In the genomic region with DNA sequence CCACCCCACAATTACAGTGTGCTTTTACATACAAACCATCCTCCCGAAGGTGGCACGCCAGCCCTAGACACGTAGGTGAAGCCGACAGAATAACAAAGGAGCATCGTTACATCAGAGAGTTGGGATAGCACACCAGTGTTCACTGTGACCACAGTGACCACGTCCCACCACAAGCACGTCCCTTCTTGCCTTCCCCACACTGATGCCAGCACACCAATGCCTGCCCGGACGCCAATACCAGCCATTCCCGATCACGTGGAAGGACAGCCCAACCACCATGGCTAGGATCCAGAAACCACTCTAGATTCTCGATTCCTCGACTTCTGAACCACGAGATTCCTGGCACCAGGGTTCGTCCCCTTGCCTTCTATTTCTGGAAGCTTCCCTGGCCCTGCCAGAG, we compare ENCODE assay signal across 22 cellular contexts. TPM values are rescaled to one million over a fixed set of nuclear protein-coding genes. Genes with fewer than 3 reads are reported as not detected.
A peak's percentile ranks its signal among the peaks of the same experiment; 100 is the strongest.
DNase-seq lines count a peak whose midpoint lies in the region; ATAC-seq and TF ChIP-seq lines count a peak whose summit lies in the region.
"Had no signal": no experiment of that assay in that cellular context is flagged by ENCODE, and none has a peak within 500 bp of the region (broad histone marks: within the 10 kb centered on the region; RNA-seq: fewer than 3 reads in every experiment).

No MANE protein-coding gene starts in this region.

- peaks cover 80% of the 10 kb centered on the region for H3K36me3 Mint-ChIP-seq in stimulated activated naive CD8-positive, alpha-beta T cell treated with anti-CD3 and anti-CD28 coated beads, Interleukin-15, Interleukin-2, amounts not matched to agents 100 ng/mL and 50 ng/mL, for 24 hours (ENCODE audit: low read depth)
- peaks cover 60% of the 10 kb centered on the region for H3K36me3 Mint-ChIP-seq in activated T-helper 1 cell treated with anti-CD3 and anti-CD28 coated beads, Interleukin-12 subunit alpha, Interleukin-12 subunit beta, Interleukin-2, Interleukin-4 antibody, amounts not matched to agents 30 ng/mL and 10 ng/mL and 1 ng/mL, durations not matched to agents 14 hours and 24 hours and 36 hours (ENCODE audit: low read depth)

- no peaks in the 10 kb centered on the region for H3K9me3 Mint-ChIP-seq in stimulated activated naive CD8-positive, alpha-beta T cell treated with anti-CD3 and anti-CD28 coated beads, Interleukin-15, Interleukin-2, amounts not matched to agents 100 ng/mL and 50 ng/mL, for 24 hours
- no peaks in the 10 kb centered on the region for H3K9me3 Mint-ChIP-seq in activated T-helper 1 cell treated with anti-CD3 and anti-CD28 coated beads, Interleukin-12 subunit alpha, Interleukin-12 subunit beta, Interleukin-2, Interleukin-4 antibody, amounts not matched to agents 30 ng/mL and 10 ng/mL and 1 ng/mL, durations not matched to agents 14 hours and 24 hours and 36 hours

- intact Hi-C loops in activated T-helper 1 cell treated with anti-CD3 and anti-CD28 coated beads, Interleukin-12 subunit alpha, Interleukin-12 subunit beta, Interleukin-2, Interleukin-4 antibody, amounts not matched to agents 30 ng/mL and 10 ng/mL and 1 ng/mL, durations not matched to agents 14 hours and 24 hours and 36 hours (cut with micrococcal nuclease): no loop called here
- intact Hi-C loops in esophagus muscularis mucosa (cut with DNase I): no loop called here

- TF ChIP-seq CTCF in esophagus muscularis mucosa (IDR thresholded peaks at IDR 0.05): no peak

- peak overlapping the region; percentile 57 for H3K27ac Mint-ChIP-seq in stimulated activated naive CD8-positive, alpha-beta T cell treated with anti-CD3 and anti-CD28 coated beads, Interleukin-15, Interleukin-2, amounts not matched to agents 100 ng/mL and 50 ng/mL, for 24 hours
- peak overlapping the region; percentile 44 for H3K27ac Mint-ChIP-seq in activated T-helper 1 cell treated with anti-CD3 and anti-CD28 coated beads, Interleukin-12 subunit alpha, Interleukin-12 subunit beta, Interleukin-2, Interleukin-4 antibody, amounts not matched to agents 30 ng/mL and 10 ng/mL and 1 ng/mL, durations not matched to agents 14 hours and 24 hours and 36 hours

- H3K27me3 ChIP-seq in esophagus muscularis mucosa: no peaks in the 10 kb centered on the region
- H3K27me3 ChIP-seq: gastroesophageal sphincter, neutrophil, Peyer's patch, sigmoid colon, transverse colon had no signal

- H3K27ac ChIP-seq in esophagus muscularis mucosa (replicated peaks in 1 of 4): no peak overlapping the region
- H3K27ac ChIP-seq: gastroesophageal sphincter, GM23248, neutrophil, Peyer's patch, sigmoid colon, transverse colon had no signal

- H3K4me1 Mint-ChIP-seq in stimulated activated naive CD8-positive, alpha-beta T cell treated with anti-CD3 and anti-CD28 coated beads, Interleukin-15, Interleukin-2, amounts not matched to agents 100 ng/mL and 50 ng/mL, for 24 hours (ENCODE audit: low read depth): peaks cover 5% of the 10 kb centered on the region
- H3K4me1 Mint-ChIP-seq in activated T-helper 1 cell treated with anti-CD3 and anti-CD28 coated beads, Interleukin-12 subunit alpha, Interleukin-12 subunit beta, Interleukin-2, Interleukin-4 antibody, amounts not matched to agents 30 ng/mL and 10 ng/mL and 1 ng/mL, durations not matched to agents 14 hours and 24 hours and 36 hours (ENCODE audit: low read depth): no peaks in the 10 kb centered on the region

- H3K9me3 ChIP-seq in esophagus muscularis mucosa: no peaks in the 10 kb centered on the region
- H3K9me3 ChIP-seq: gastroesophageal sphincter, neutrophil, Peyer's patch, sigmoid colon, transverse colon had no signal

- H3K27me3 Mint-ChIP-seq in stimulated activated naive CD8-positive, alpha-beta T cell treated with anti-CD3 and anti-CD28 coated beads, Interleukin-15, Interleukin-2, amounts not matched to agents 100 ng/mL and 50 ng/mL, for 24 hours: no peaks in the 10 kb centered on the region
- no peaks in the 10 kb centered on the region for H3K27me3 Mint-ChIP-seq in activated T-helper 1 cell treated with anti-CD3 and anti-CD28 coated beads, Interleukin-12 subunit alpha, Interleukin-12 subunit beta, Interleukin-2, Interleukin-4 antibody, amounts not matched to agents 30 ng/mL and 10 ng/mL and 1 ng/mL, durations not matched to agents 14 hours and 24 hours and 36 hours (ENCODE audit: insufficient read depth)

- WGBS in esophagus muscularis mucosa: 85% methylated on average over 14 of the region's 15 CpGs

- no peak for ATAC-seq in stimulated activated naive CD8-positive, alpha-beta T cell treated with anti-CD3 and anti-CD28 coated beads, Interleukin-15, Interleukin-2, amounts not matched to agents 100 U/mL and 50 U/mL, for 24 hours
- ATAC-seq in GM18502 (IDR thresholded peaks at IDR 0.05; ENCODE audit: poor library complexity, unreplicated experiment) (no peak), HG02571 (IDR thresholded peaks at IDR 0.05; ENCODE audit: unreplicated experiment) (no peak)
- ATAC-seq: gastroesophageal sphincter had no signal

- DNase-seq in stimulated activated naive CD8-positive, alpha-beta T cell treated with anti-CD3 and anti-CD28 coated beads, Interleukin-15, Interleukin-2, amounts not matched to agents 100 U/mL and 50 U/mL, for 24 hours: no peak
- DNase-seq in activated T-helper 1 cell treated with anti-CD3 and anti-CD28 coated beads, Interleukin-12 subunit alpha, Interleukin-12 subunit beta, Interleukin-2, Interleukin-4 antibody, amounts not matched to agents 30 ng/mL and 10 ng/mL and 1 ng/mL, durations not matched to agents 14 hours and 24 hours and 36 hours (ENCODE audit: low spot score): no peak
- DNase-seq in myocyte (ENCODE audit: low read depth): peak; percentile 98
- no peak for DNase-seq in NCI-H128 (lab: John Stamatoyannopoulos, UW; ENCODE audit: unreplicated experiment)
- DNase-seq in esophagus muscularis mucosa (ENCODE audit: extremely low spot score): no peak
- DNase-seq: activated CD8-positive, alpha-beta memory T cell treated with anti-CD3 and anti-CD28 coated beads for 24 hours; AML-193; cerebellar nuclear complex; GM23248; MV-4-11; NCI-H2107; NCI-H748 treated with DMSO at 0.1 percent for 48 hours; Peyer's patch; sigmoid colon; stimulated activated CD4-positive, alpha-beta T cell treated with anti-CD3 and anti-CD28 coated beads, Interleukin-2, amount 100 ng/mL, for 48 hours; stimulated activated CD8-positive, alpha-beta memory T cell treated with anti-CD3 and anti-CD28 coated beads, Interleukin-4, amount 100 ng/mL, for 48 hours; transverse colon had no signal

- H3K4me3 Mint-ChIP-seq in stimulated activated naive CD8-positive, alpha-beta T cell treated with anti-CD3 and anti-CD28 coated beads, Interleukin-15, Interleukin-2, amounts not matched to agents 100 ng/mL and 50 ng/mL, for 24 hours: no peak overlapping the region
- H3K4me3 Mint-ChIP-seq in activated T-helper 1 cell treated with anti-CD3 and anti-CD28 coated beads, Interleukin-12 subunit alpha, Interleukin-12 subunit beta, Interleukin-2, Interleukin-4 antibody, amounts not matched to agents 30 ng/mL and 10 ng/mL and 1 ng/mL, durations not matched to agents 14 hours and 24 hours and 36 hours: no peak overlapping the region

- H3K4me1 ChIP-seq in esophagus muscularis mucosa: no peaks in the 10 kb centered on the region
- H3K4me1 ChIP-seq: gastroesophageal sphincter, Peyer's patch, sigmoid colon, transverse colon had no signal

- H3K4me3 ChIP-seq in esophagus muscularis mucosa: no peak overlapping the region
- H3K4me3 ChIP-seq: gastroesophageal sphincter, GM23248, Peyer's patch, sigmoid colon, transverse colon had no signal

- peaks cover 0 to 38% (median 6%) of the 10 kb centered on the region in 4 donors for H3K36me3 ChIP-seq in esophagus muscularis mucosa
- H3K36me3 ChIP-seq: sigmoid colon had no signal

- no peak for TF ChIP-seq POLR2A in esophagus muscularis mucosa (IDR thresholded peaks at IDR 0.05; ENCODE audit: low read depth)

- TF ChIP-seq EP300 in esophagus muscularis mucosa (IDR thresholded peaks at IDR 0.05): no peak

RNA-seq across cellular contexts. Expression of gene GPR68, which starts 48.0 kb away (rescaled TPM):
- 4.5 and 5.4 TPM in 2 replicates for total RNA-seq in activated T-helper 1 cell treated with anti-CD3 and anti-CD28 coated beads, Interleukin-12 subunit alpha, Interleukin-12 subunit beta, Interleukin-2, Interleukin-4 antibody, amounts not matched to agents 30 ng/mL and 10 ng/mL and 1 ng/mL, durations not matched to agents 14 hours and 24 hours and 36 hours
- total RNA-seq in myocyte (0.62 and 1.4 TPM in 2 replicates), esophagus muscularis mucosa (1 to 10 TPM; 1.3 to 9.1 (median 5.4) TPM)
- polyA plus RNA-seq in myocyte (2012): 3.5 TPM
